Comparison of ENCODE assay signal across 2 cellular contexts in the genomic region with DNA sequence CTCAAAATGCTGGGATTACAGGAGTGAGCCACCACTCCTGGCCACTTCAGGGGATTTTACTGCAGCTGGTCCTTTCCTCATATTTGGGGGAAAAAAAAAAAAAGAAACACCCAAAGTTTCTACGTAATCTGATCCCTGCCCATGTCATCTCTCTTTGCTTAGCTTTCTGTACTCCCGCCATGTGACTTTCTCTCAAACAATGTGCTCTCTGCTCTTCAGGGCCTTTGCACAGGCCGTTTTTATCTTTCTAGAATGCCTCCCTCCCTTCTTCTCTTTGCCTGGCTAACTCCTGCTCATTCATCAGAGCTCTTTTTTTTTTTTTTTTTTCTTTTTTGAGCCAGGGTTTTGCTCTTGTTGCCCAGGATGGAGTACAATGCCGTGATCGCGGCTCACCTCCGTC.
A peak's percentile ranks its signal among the peaks of the same experiment; 100 is the strongest.
TF ChIP-seq lines count a peak whose summit lies in the region.

No MANE protein-coding gene starts in this region.

TF ChIP-seq in HEK293, 187 proteins besides CTCF, POLR2A, EP300 and RAD21:
- peak; percentile 90 for TF ChIP-seq ZNF623 (tag by site-specific recombination; IDR thresholded peaks at IDR 0.05)
- TF ChIP-seq, protein P1, sequence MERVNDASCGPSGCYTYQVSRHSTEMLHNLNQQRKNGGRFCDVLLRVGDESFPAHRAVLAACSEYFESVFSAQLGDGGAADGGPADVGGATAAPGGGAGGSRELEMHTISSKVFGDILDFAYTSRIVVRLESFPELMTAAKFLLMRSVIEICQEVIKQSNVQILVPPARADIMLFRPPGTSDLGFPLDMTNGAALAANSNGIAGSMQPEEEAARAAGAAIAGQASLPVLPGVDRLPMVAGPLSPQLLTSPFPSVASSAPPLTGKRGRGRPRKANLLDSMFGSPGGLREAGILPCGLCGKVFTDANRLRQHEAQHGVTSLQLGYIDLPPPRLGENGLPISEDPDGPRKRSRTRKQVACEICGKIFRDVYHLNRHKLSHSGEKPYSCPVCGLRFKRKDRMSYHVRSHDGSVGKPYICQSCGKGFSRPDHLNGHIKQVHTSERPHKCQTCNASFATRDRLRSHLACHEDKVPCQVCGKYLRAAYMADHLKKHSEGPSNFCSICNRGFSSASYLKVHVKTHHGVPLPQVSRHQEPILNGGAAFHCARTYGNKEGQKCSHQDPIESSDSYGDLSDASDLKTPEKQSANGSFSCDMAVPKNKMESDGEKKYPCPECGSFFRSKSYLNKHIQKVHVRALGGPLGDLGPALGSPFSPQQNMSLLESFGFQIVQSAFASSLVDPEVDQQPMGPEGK (tag by site-specific recombination; IDR thresholded peaks at IDR 0.05): no peak
- no peak for TF ChIP-seq ZNF274 (IDR thresholded peaks at IDR 0.05; ENCODE audit: low read length)
- TF ChIP-seq ZNF274 (tag by site-specific recombination; IDR thresholded peaks at IDR 0.05; ENCODE audit: borderline replicate concordance): no peak
TF ChIP-seq in HEK293: peak in this region for 1.

TF ChIP-seq in K562, 482 proteins besides CTCF, POLR2A, EP300 and RAD21:
- no peak for TF ChIP-seq ZNF316 (IDR thresholded peaks at IDR 0.05)
- TF ChIP-seq, protein P2, sequence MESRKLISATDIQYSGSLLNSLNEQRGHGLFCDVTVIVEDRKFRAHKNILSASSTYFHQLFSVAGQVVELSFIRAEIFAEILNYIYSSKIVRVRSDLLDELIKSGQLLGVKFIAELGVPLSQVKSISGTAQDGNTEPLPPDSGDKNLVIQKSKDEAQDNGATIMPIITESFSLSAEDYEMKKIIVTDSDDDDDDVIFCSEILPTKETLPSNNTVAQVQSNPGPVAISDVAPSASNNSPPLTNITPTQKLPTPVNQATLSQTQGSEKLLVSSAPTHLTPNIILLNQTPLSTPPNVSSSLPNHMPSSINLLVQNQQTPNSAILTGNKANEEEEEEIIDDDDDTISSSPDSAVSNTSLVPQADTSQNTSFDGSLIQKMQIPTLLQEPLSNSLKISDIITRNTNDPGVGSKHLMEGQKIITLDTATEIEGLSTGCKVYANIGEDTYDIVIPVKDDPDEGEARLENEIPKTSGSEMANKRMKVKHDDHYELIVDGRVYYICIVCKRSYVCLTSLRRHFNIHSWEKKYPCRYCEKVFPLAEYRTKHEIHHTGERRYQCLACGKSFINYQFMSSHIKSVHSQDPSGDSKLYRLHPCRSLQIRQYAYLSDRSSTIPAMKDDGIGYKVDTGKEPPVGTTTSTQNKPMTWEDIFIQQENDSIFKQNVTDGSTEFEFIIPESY (CRISPR knock-in tag; IDR thresholded peaks at IDR 0.05): peak; percentile 65; the same call in 1 of the 2 replicates
- TF ChIP-seq EZH2 (IDR thresholded peaks at IDR 0.05; ENCODE audit: borderline replicate concordance, low read depth, low read length): no peak
- no peak for TF ChIP-seq SPI1 (IDR thresholded peaks at IDR 0.05; ENCODE audit: borderline replicate concordance, low read depth, low read length)
